Comparison of ENCODE assay signal across 15 cellular contexts in the genomic region with DNA sequence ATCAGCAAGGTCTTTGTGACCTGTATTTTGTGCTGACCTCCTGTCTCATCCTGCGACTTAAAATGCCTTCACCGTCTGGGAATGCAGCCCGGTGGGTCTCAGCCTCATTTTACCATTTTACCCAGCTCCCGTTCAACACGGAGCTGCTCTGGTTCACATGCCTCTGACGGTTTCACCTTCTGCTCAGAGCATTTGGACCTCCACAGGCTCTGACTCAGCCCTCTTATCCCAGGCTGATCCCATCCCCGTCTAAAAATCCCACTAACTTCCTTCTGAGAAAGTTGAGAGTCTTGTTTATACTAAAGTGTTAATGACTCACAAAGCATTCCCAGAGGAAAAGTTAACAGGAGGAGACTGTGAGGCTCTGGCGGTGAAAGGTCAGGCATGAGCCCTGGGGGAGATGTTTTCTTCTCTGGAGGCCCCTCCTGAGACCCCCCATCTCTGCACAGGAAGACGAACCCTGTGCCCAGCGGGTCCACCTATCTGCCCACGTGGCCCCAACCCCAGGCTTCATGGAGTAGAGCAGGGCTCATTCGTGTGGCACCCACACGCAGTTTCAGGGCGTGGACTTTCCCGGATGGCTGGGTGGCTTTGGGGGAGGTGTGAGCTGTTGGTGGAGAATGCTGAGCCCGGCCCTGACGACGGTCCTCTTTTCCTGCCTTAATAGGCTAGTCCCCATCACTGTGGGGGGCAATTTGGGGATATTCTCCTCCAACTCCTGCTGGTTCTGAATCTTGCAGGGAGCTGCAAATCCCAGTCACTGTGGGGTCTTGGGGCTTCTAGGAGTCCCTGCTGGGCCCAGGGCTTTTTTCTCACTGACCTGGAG. TPM values are rescaled to one million over a fixed set of nuclear protein-coding genes. Genes with fewer than 3 reads are reported as not detected.
DNase-seq lines count a peak whose midpoint lies in the region; ATAC-seq and TF ChIP-seq lines count a peak whose summit lies in the region.
"Had no signal": no experiment of that assay in that cellular context is flagged by ENCODE, and none has a peak within 500 bp of the region (broad histone marks: within the 10 kb centered on the region; RNA-seq: fewer than 3 reads in every experiment).

No MANE protein-coding gene starts in this region.

- ATAC-seq in left ventricle myocardium superior: no peak

- H3K4me1 ChIP-seq in adipocyte (ENCODE audit: control insufficient read depth, insufficient read depth, low read length): peaks cover 42% of the 10 kb centered on the region
- peaks cover 10% of the 10 kb centered on the region for H3K4me1 ChIP-seq in Karpas-422 (ENCODE audit: low read length)

- no peak overlapping the region for H2AFZ ChIP-seq in Karpas-422 (ENCODE audit: low read length)

- no peaks in the 10 kb centered on the region for H3K9me3 ChIP-seq in adipocyte (ENCODE audit: control insufficient read depth, low read length)
- no peaks in the 10 kb centered on the region for H3K9me3 ChIP-seq in Karpas-422 (ENCODE audit: low read length)

- in situ Hi-C loops in KBM-7 (cut with MboI; ENCODE audit: low pct_unique_long_range_greater_than_20kb, low sequenced_read_pairs): no loop called here

- CTCF ChIA-PET in AG04449 (lab: Yijun Ruan, JAX): interaction anchor here (1.1 to 12.3 kb wide), 12 partner anchors 8 to 176 kb away, joined by 3 to 121 read pairs (median 4); partner anchors contain the start of gene YTHDF1

- no peak overlapping the region for H3K4me3 ChIP-seq in AG04449 (ENCODE audit: low read depth, low read length)
- H3K4me3 ChIP-seq in adipocyte (ENCODE audit: low read length): peak overlapping the region; percentile 2
- no peak overlapping the region for H3K4me3 ChIP-seq in Karpas-422 (ENCODE audit: low read length)

- no peaks in the 10 kb centered on the region for H3K36me3 ChIP-seq in adipocyte (ENCODE audit: control insufficient read depth, insufficient read depth, low read length, severe bottlenecking)
- no peaks in the 10 kb centered on the region for H3K36me3 ChIP-seq in Karpas-422 (ENCODE audit: insufficient read depth, low read length)

- peak overlapping the region; percentile 7 for H3K9ac ChIP-seq in adipocyte (ENCODE audit: low read length)
- no peak overlapping the region for H3K9ac ChIP-seq in Karpas-422 (ENCODE audit: low read length)

- no peak overlapping the region for H3K4me2 ChIP-seq in Karpas-422 (ENCODE audit: low read depth, low read length, poor library complexity, severe bottlenecking)

- H3K79me2 ChIP-seq in Karpas-422 (ENCODE audit: low read length): no peaks in the 10 kb centered on the region

- H4K20me1 ChIP-seq in Karpas-422 (ENCODE audit: insufficient read depth, low read depth, low read length): no peaks in the 10 kb centered on the region

- POLR2A ChIA-PET in AG04449 (lab: Yijun Ruan, JAX): interaction anchor here (1.0 to 1.7 kb wide), 3 partner anchors 9 to 17 kb away, joined by 3 to 6 read pairs (median 4); no protein-coding TSS in a partner anchor

- H3K9me2 ChIP-seq in Karpas-422 (replicated peaks; ENCODE audit: insufficient read depth, low read length): no peaks in the 10 kb centered on the region

- TF ChIP-seq CTCF in AG04449 (IDR thresholded peaks at IDR 0.05; ENCODE audit: insufficient read depth, low read length, missing control alignments): no peak

- intact Hi-C loops in left ventricle myocardium superior (cut with micrococcal nuclease): no loop called here

- DNase-seq in AG04449 (ENCODE audit: low read depth, low spot score) (peak; percentile 84), HCEC 1CT (peak; percentile 94), adipocyte (ENCODE audit: low read depth) (peak; percentile 58), iris pigment epithelial cell (ENCODE audit: low read depth) (peak; percentile 83), Karpas-422 (no peak), left ventricle myocardium superior (no peak), mucosa of gallbladder (ENCODE audit: low spot score) (no peak), KBM-7 (no peak)
- DNase-seq: C1 segment of cervical spinal cord; hippocampal formation; MM.1S; naive B cell; NCI-H774; stimulated activated CD4-positive, alpha-beta T cell treated with anti-CD3 and anti-CD28 coated beads, Interleukin-15, amount 100 ng/mL, for 24 hours; stimulated activated naive CD4-positive, alpha-beta T cell treated with Interleukin-2 at 50 U/mL for 16 hours had no signal

- H3K27ac ChIP-seq in Karpas-422 (ENCODE audit: low read length): no peak overlapping the region

- H3K27me3 ChIP-seq in adipocyte (replicated peaks; ENCODE audit: control insufficient read depth, insufficient read depth, low read length) (peaks cover 7% of the 10 kb centered on the region), Karpas-422 (ENCODE audit: low read length) (no peaks in the 10 kb centered on the region)

RNA-seq across cellular contexts. Expression of gene BIRC7, which starts 3.3 kb away (rescaled TPM):
- 10.7 and 23.3 TPM in 2 replicates for total RNA-seq in Karpas-422 (2014; rRNA removed; shearing (Covaris generic); ENCODE audit: low replicate concordance)
- total RNA-seq in left ventricle myocardium superior (not detected), mucosa of gallbladder (0.14 TPM)

RNA-seq across cellular contexts. Expression of gene YTHDF1, which starts 16.5 kb away (rescaled TPM):
- 24.1 and 27.1 TPM in 2 replicates for total RNA-seq in Karpas-422 (2014; rRNA removed; shearing (Covaris generic); ENCODE audit: low replicate concordance)
- total RNA-seq in left ventricle myocardium superior (24.3 TPM), mucosa of gallbladder (40.8 TPM)

RNA-seq across cellular contexts. Expression of gene NKAIN4, which starts 21.8 kb away (rescaled TPM):
- total RNA-seq in Karpas-422 (2014; rRNA removed; shearing (Covaris generic); ENCODE audit: low replicate concordance): not detected in 2 replicates
- total RNA-seq in left ventricle myocardium superior (not detected), mucosa of gallbladder (not detected)

RNA-seq across cellular contexts. Expression of gene ARFGAP1, which starts 40.2 kb away (rescaled TPM):
- total RNA-seq in Karpas-422 (2014; rRNA removed; shearing (Covaris generic); ENCODE audit: low replicate concordance): 49.2 and 61.3 TPM in 2 replicates
- total RNA-seq in left ventricle myocardium superior: 30.9 TPM
- total RNA-seq in mucosa of gallbladder: 106 TPM

Comparison
In these comparisons a context has a peak if more than half of its experiments do, and no peak if none do; other contexts are left out.
1. DNase-seq: peak in AG04449 (single experiment), HCEC 1CT (single experiment), adipocyte (single experiment) and iris pigment epithelial cell (single experiment); none in Karpas-422 (single experiment), left ventricle myocardium superior (single experiment), mucosa of gallbladder (single experiment) and KBM-7 (single experiment).
2. RNA of gene BIRC7, which starts 3.3 kb away (total RNA-seq): 10.7 to 23.3 TPM in Karpas-422; 0.14 TPM in mucosa of gallbladder (single experiment) and not detected in left ventricle myocardium superior (single experiment); every median in the first group is over 10 times any median in the second.